In the genomic region with DNA sequence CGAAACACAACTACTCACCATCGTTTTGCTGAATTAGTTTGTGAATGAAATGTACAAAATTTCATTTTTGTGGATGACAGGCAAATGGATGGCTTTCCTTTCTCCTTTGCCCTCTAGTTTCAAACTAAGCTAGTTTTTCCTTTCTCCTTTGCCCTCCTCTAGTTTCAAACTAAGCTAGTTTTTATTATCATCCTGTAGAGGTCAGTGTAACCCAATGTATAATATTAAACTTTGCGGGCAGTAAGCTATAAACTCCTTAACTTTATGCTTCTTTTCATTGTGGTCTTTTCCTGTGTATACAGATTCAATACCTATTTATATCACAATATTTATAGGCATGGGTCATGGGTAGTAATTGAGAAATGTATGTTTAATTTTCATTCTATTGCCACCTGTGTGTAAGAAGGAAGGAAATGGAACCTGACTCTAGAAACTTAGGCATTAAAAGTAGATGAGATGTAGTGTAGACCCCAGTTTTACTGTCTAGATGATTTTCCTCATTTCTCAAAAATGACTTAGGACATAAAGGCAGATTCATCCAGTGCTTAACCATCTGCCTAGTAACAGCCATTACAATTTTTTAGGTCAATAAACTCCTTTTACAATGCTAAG, we compare ENCODE assay signal across 9 cellular contexts. TPM values are rescaled to one million over a fixed set of nuclear protein-coding genes. Genes with fewer than 3 reads are reported as not detected.
DNase-seq lines count a peak whose midpoint lies in the region; FAIRE-seq and TF ChIP-seq lines count a peak whose summit lies in the region.
"Had no signal": no experiment of that assay in that cellular context is flagged by ENCODE, and none has a peak within 500 bp of the region (broad histone marks: within the 10 kb centered on the region; RNA-seq: fewer than 3 reads in every experiment).

No MANE protein-coding gene starts in this region.

- TF ChIP-seq CTCF in tibial nerve (IDR thresholded peaks at IDR 0.05) = peak in 4 of 5 experiments; percentile 16 to 47 (median 26)

- H3K27me3 ChIP-seq in CD4-positive, alpha-beta memory T cell (ENCODE audit: insufficient read depth, low read length) = peaks cover 4% of the 10 kb centered on the region
- no peaks in the 10 kb centered on the region for H3K27me3 ChIP-seq in tibial nerve
- H3K27me3 ChIP-seq: upper lobe of left lung had no signal

- H3K4me1 ChIP-seq in CD4-positive, alpha-beta memory T cell (ENCODE audit: insufficient read depth, low read length) = no peaks in the 10 kb centered on the region
- H3K4me1 ChIP-seq in tibial nerve = no peaks in the 10 kb centered on the region
- H3K4me1 ChIP-seq: upper lobe of left lung had no signal

- H3K27me3 Mint-ChIP-seq in CD4-positive, alpha-beta memory T cell = peaks cover 0 to 5% of the 10 kb centered on the region in 2 donors

- no peaks in the 10 kb centered on the region for H3K36me3 ChIP-seq in CD4-positive, alpha-beta memory T cell (ENCODE audit: insufficient read depth, low read length)
- H3K36me3 ChIP-seq in tibial nerve = no peaks in the 10 kb centered on the region
- H3K36me3 ChIP-seq: upper lobe of left lung had no signal

- peaks cover 0 to 2% of the 10 kb centered on the region in 2 donors for H3K36me3 Mint-ChIP-seq in CD4-positive, alpha-beta memory T cell

- FAIRE-seq in HTR-8/SVneo (lab: Jason Lieb, UNC) = no peak
- FAIRE-seq in frontal cortex (lab: Jason Lieb, UNC) = peak; percentile 85

- H3K4me1 Mint-ChIP-seq in CD4-positive, alpha-beta memory T cell = no peaks in the 10 kb centered on the region

- no peak overlapping the region for H3K4me3 Mint-ChIP-seq in CD4-positive, alpha-beta memory T cell

- no peak overlapping the region for H3K4me3 ChIP-seq in CD4-positive, alpha-beta memory T cell (ENCODE audit: low read length in 2 of 2)
- H3K4me3 ChIP-seq in tibial nerve = no peak overlapping the region
- H3K4me3 ChIP-seq: upper lobe of left lung had no signal

- intact Hi-C loops in CD4-positive, alpha-beta memory T cell (cut with micrococcal nuclease) = loop anchor here (1.0 kb wide), 2 partner anchors 721 to 808 kb away; no protein-coding TSS in a partner anchor

- H3K27ac ChIP-seq in CD4-positive, alpha-beta memory T cell (ENCODE audit: low read depth, low read length) = no peak overlapping the region
- H3K27ac ChIP-seq in tibial nerve = no peak overlapping the region
- H3K27ac ChIP-seq: upper lobe of left lung had no signal

- CTCF ChIA-PET in CD4-positive, alpha-beta memory T cell (lab: Charles Lee; ENCODE audit: partially characterized antibody) = interaction anchor here (0.8 to 6.3 kb wide), 9 partner anchors 11 to 809 kb away, joined by 3 to 69 read pairs (median 3); no protein-coding TSS in a partner anchor

- POLR2A ChIA-PET in CD4-positive, alpha-beta memory T cell (lab: Charles Lee; ENCODE audit: partially characterized antibody) = no interaction called here

- no peak for TF ChIP-seq POLR2A in tibial nerve (IDR thresholded peaks at IDR 0.05)

- peaks cover 0 to 7% (median 3%) of the 10 kb centered on the region in 8 donors for H3K9me3 Mint-ChIP-seq in CD4-positive, alpha-beta memory T cell

- whole genome bisulfite sequencing in tibial nerve, 2 donors = 18 to 19% methylated on average over 3 of the region's 3 CpGs

- no peak overlapping the region for H3K27ac Mint-ChIP-seq in CD4-positive, alpha-beta memory T cell

- no peak for TF ChIP-seq EP300 in tibial nerve (IDR thresholded peaks at IDR 0.05)

- DNase-seq in CD4-positive, alpha-beta memory T cell = peak in 4 of 5 donors; percentile 11 to 22 (median 14)
- peak; percentile 37 for DNase-seq in HTR-8/SVneo (ENCODE audit: insufficient read length, low spot score)
- peak; percentile 49 for DNase-seq in SK-MEL-5 (ENCODE audit: low read depth, low spot score)
- peak in 1 of 2 donors; percentile 24 for DNase-seq in frontal cortex (ENCODE audit: low spot score in 2 of 2)
- no peak for DNase-seq in tibial nerve (ENCODE audit: low spot score in 2 of 2)
- no peak for DNase-seq in putamen (ENCODE audit: low spot score)
- DNase-seq in 8988T = no peak
- no peak for DNase-seq in activated T-cell treated with anti-CD3 and anti-CD28 coated beads, Interleukin-2, amount 50 U/mL, for 1 hour
- DNase-seq: upper lobe of left lung had no signal

- H3K9me3 ChIP-seq in CD4-positive, alpha-beta memory T cell (ENCODE audit: control insufficient read depth in 1 of 2, low read length in 2 of 2) = no peaks in the 10 kb centered on the region
- H3K9me3 ChIP-seq in tibial nerve = no peaks in the 10 kb centered on the region

- in situ Hi-C loops in SK-MEL-5 (cut with HindIII; ENCODE audit: low pct_unique_long_range_greater_than_20kb, low sequenced_read_pairs) = no loop called here

RNA-seq across cellular contexts. Expression of a gene that starts 58.1 kb away (rescaled TPM):
- total RNA-seq in CD4-positive, alpha-beta memory T cell = not detected
- polyA plus RNA-seq in CD4-positive, alpha-beta memory T cell = not detected
- not detected in 2 replicates for total RNA-seq in SK-MEL-5 (2014; rRNA removed; shearing (Covaris generic))
- not detected in 2 replicates for polyA plus RNA-seq in SK-MEL-5 (2015; cell fraction: cytosol; rRNA removed)
- polyA plus RNA-seq in SK-MEL-5 (2015; cell fraction: nucleus; rRNA removed) = not detected in 2 replicates
- 0.41 TPM for total RNA-seq in frontal cortex
- not detected for total RNA-seq in tibial nerve

Comparison
In these comparisons a context has a peak if more than half of its experiments do, and no peak if none do; other contexts are left out.
1. DNase-seq: peak in CD4-positive, alpha-beta memory T cell (4 of 5), HTR-8/SVneo (single experiment) and SK-MEL-5 (single experiment); none in tibial nerve (0 of 2), putamen (single experiment), 8988T (single experiment) and activated T-cell treated with anti-CD3 and anti-CD28 coated beads, Interleukin-2, amount 50 U/mL, for 1 hour (single experiment).